11 cellular contexts compared by ENCODE assay signal in genomic region chr2:129253461-129253812, GRCh38.
DNase-seq lines count a peak whose midpoint lies in the region; ATAC-seq and TF ChIP-seq lines count a peak whose summit lies in the region.
"Had no signal": no experiment of that assay in that cellular context is flagged by ENCODE, and none has a peak within 500 bp of the region (broad histone marks: within the 10 kb centered on the region; RNA-seq: fewer than 3 reads in every experiment).

No MANE protein-coding gene starts in this region.

- no peak overlapping the region for H3K27ac Mint-ChIP-seq in activated CD4-positive, alpha-beta T cell treated with anti-CD3 and anti-CD28 coated beads, Interleukin-2, amount 10 ng/mL, durations not matched to agents 24 days and 14 days
- no peak overlapping the region for H3K27ac Mint-ChIP-seq in activated T-helper 1 cell treated with anti-CD3 and anti-CD28 coated beads, Interleukin-12 subunit alpha, Interleukin-12 subunit beta, Interleukin-2, Interleukin-4 antibody, amounts not matched to agents 30 ng/mL and 10 ng/mL and 1 ng/mL, durations not matched to agents 14 hours and 24 hours and 36 hours

- H3K4me1 ChIP-seq in hepatocyte (ENCODE audit: insufficient read depth) (no peaks in the 10 kb centered on the region), tibial nerve (peaks cover 0 to 5% (median 0%) of the 10 kb centered on the region in 4 donors)

- no peak for TF ChIP-seq EP300 in tibial nerve (IDR thresholded peaks at IDR 0.05)

- H3K36me3 Mint-ChIP-seq in activated CD4-positive, alpha-beta T cell treated with anti-CD3 and anti-CD28 coated beads, Interleukin-2, amount 10 ng/mL, durations not matched to agents 24 days and 14 days (ENCODE audit: low read depth), result peaks cover 2% of the 10 kb centered on the region
- H3K36me3 Mint-ChIP-seq in activated T-helper 1 cell treated with anti-CD3 and anti-CD28 coated beads, Interleukin-12 subunit alpha, Interleukin-12 subunit beta, Interleukin-2, Interleukin-4 antibody, amounts not matched to agents 30 ng/mL and 10 ng/mL and 1 ng/mL, durations not matched to agents 14 hours and 24 hours and 36 hours (ENCODE audit: low read depth), result no peaks in the 10 kb centered on the region

- peak; percentile 46 for DNase-seq in activated CD4-positive, alpha-beta T cell treated with anti-CD3 and anti-CD28 coated beads, Interleukin-2, amount 10 ng/mL, durations not matched to agents 24 days and 14 days
- DNase-seq in activated CD4-positive, alpha-beta T cell treated with anti-CD3 and anti-CD28 coated beads, Interleukin-2, amount 50 U/mL, for 4 hours, result no peak
- DNase-seq in hepatocyte (ENCODE audit: low spot score), result peak; percentile 45
- no peak for DNase-seq in tibial nerve (ENCODE audit: low spot score in 2 of 2)
- DNase-seq in activated T-helper 1 cell treated with anti-CD3 and anti-CD28 coated beads, Interleukin-12 subunit alpha, Interleukin-12 subunit beta, Interleukin-2, Interleukin-4 antibody, amounts not matched to agents 30 ng/mL and 10 ng/mL and 1 ng/mL, durations not matched to agents 14 hours and 24 hours and 36 hours (ENCODE audit: low spot score), result no peak
- DNase-seq in activated CD4-positive, alpha-beta T cell treated with anti-CD3 and anti-CD28 coated beads for 1 hour, result no peak
- DNase-seq: activated naive CD4-positive, alpha-beta T cell had no signal

- H3K4me1 Mint-ChIP-seq in activated CD4-positive, alpha-beta T cell treated with anti-CD3 and anti-CD28 coated beads, Interleukin-2, amount 10 ng/mL, durations not matched to agents 24 days and 14 days, result no peaks in the 10 kb centered on the region
- H3K4me1 Mint-ChIP-seq in activated T-helper 1 cell treated with anti-CD3 and anti-CD28 coated beads, Interleukin-12 subunit alpha, Interleukin-12 subunit beta, Interleukin-2, Interleukin-4 antibody, amounts not matched to agents 30 ng/mL and 10 ng/mL and 1 ng/mL, durations not matched to agents 14 hours and 24 hours and 36 hours (ENCODE audit: low read depth), result peaks cover 5% of the 10 kb centered on the region

- intact Hi-C loops in activated CD4-positive, alpha-beta T cell treated with anti-CD3 and anti-CD28 coated beads, Interleukin-2, amount 10 ng/mL, durations not matched to agents 24 days and 14 days (cut with micrococcal nuclease), result no loop called here
- intact Hi-C loops in activated T-helper 1 cell treated with anti-CD3 and anti-CD28 coated beads, Interleukin-12 subunit alpha, Interleukin-12 subunit beta, Interleukin-2, Interleukin-4 antibody, amounts not matched to agents 30 ng/mL and 10 ng/mL and 1 ng/mL, durations not matched to agents 14 hours and 24 hours and 36 hours (cut with micrococcal nuclease), result no loop called here

- no peak overlapping the region for H3K9ac ChIP-seq in SU-DHL-6 (ENCODE audit: low read length)
- H3K9ac ChIP-seq: BLaER1 had no signal

- no peaks in the 10 kb centered on the region for H3K9me3 ChIP-seq in SU-DHL-6 (ENCODE audit: insufficient read depth, low read length)
- no peaks in the 10 kb centered on the region for H3K9me3 ChIP-seq in hepatocyte (ENCODE audit: low read depth)
- H3K9me3 ChIP-seq in tibial nerve, result peaks cover 0 to 8% (median 0%) of the 10 kb centered on the region in 4 donors
- H3K9me3 ChIP-seq: thoracic aorta had no signal

- H4K20me1 ChIP-seq in SU-DHL-6 (ENCODE audit: low read depth, low read length) (no peaks in the 10 kb centered on the region), hepatocyte (ENCODE audit: insufficient read depth, poor library complexity, severe bottlenecking) (no peaks in the 10 kb centered on the region)
- H4K20me1 ChIP-seq: BLaER1 had no signal

- no peaks in the 10 kb centered on the region for H3F3A ChIP-seq in SU-DHL-6 (ENCODE audit: insufficient read depth)

- H3K27ac ChIP-seq in SU-DHL-6 (ENCODE audit: low read depth, low read length) (no peak overlapping the region), hepatocyte (no peak overlapping the region), tibial nerve (no peak overlapping the region)
- H3K27ac ChIP-seq: BLaER1, thoracic aorta had no signal

- ATAC-seq in GM21825 (IDR thresholded peaks at IDR 0.05; ENCODE audit: unreplicated experiment), result no peak

- no peaks in the 10 kb centered on the region for H3K36me3 ChIP-seq in SU-DHL-6 (ENCODE audit: low read length)
- no peaks in the 10 kb centered on the region for H3K36me3 ChIP-seq in hepatocyte (replicated peaks; ENCODE audit: insufficient read depth, low read depth)
- H3K36me3 ChIP-seq in tibial nerve, result no peaks in the 10 kb centered on the region
- H3K36me3 ChIP-seq: BLaER1, thoracic aorta had no signal

- H3K27me3 ChIP-seq in SU-DHL-6 (ENCODE audit: low read length) (no peaks in the 10 kb centered on the region), hepatocyte (no peaks in the 10 kb centered on the region), tibial nerve (no peaks in the 10 kb centered on the region)
- H3K27me3 ChIP-seq: BLaER1 had no signal

- no peak overlapping the region for H2AFZ ChIP-seq in SU-DHL-6 (ENCODE audit: low read depth, low read length, severe bottlenecking)
- no peak overlapping the region for H2AFZ ChIP-seq in hepatocyte

- H3K9me2 ChIP-seq in SU-DHL-6 (replicated peaks; ENCODE audit: insufficient read depth, low read length) (no peaks in the 10 kb centered on the region; the same call in 1 of the 2 replicates), hepatocyte (replicated peaks; ENCODE audit: insufficient read depth) (no peaks in the 10 kb centered on the region)

- 37% methylated on average over 5 of the region's 5 CpGs for WGBS in hepatocyte (ENCODE audit: low lambda C conversion rate, missing lambda C conversion rate)
- 23 to 32% methylated on average over 5 of the region's 5 CpGs for WGBS in tibial nerve, 2 donors

- peak; percentile 12 for TF ChIP-seq CTCF in SU-DHL-6 (IDR thresholded peaks at IDR 0.05; ENCODE audit: insufficient read depth, low read length, poor library complexity, severe bottlenecking)
- peak; percentile 37 for TF ChIP-seq CTCF in hepatocyte (IDR thresholded peaks at IDR 0.05; ENCODE audit: poor library complexity)
- TF ChIP-seq CTCF in tibial nerve (IDR thresholded peaks at IDR 0.05), result peak; percentile 5 to 46 (median 36)

- H3K4me3 Mint-ChIP-seq in activated CD4-positive, alpha-beta T cell treated with anti-CD3 and anti-CD28 coated beads, Interleukin-2, amount 10 ng/mL, durations not matched to agents 24 days and 14 days, result no peak overlapping the region
- H3K4me3 Mint-ChIP-seq in activated T-helper 1 cell treated with anti-CD3 and anti-CD28 coated beads, Interleukin-12 subunit alpha, Interleukin-12 subunit beta, Interleukin-2, Interleukin-4 antibody, amounts not matched to agents 30 ng/mL and 10 ng/mL and 1 ng/mL, durations not matched to agents 14 hours and 24 hours and 36 hours, result no peak overlapping the region

- H3K4me2 ChIP-seq in SU-DHL-6 (ENCODE audit: low read depth, low read length, poor library complexity, severe bottlenecking) (no peak overlapping the region), hepatocyte (no peak overlapping the region)
- H3K4me2 ChIP-seq: BLaER1 had no signal

- H3K79me2 ChIP-seq in SU-DHL-6 (ENCODE audit: insufficient read depth, low read length) (no peaks in the 10 kb centered on the region), hepatocyte (no peaks in the 10 kb centered on the region)

- H3K9me3 Mint-ChIP-seq in activated CD4-positive, alpha-beta T cell treated with anti-CD3 and anti-CD28 coated beads, Interleukin-2, amount 10 ng/mL, durations not matched to agents 24 days and 14 days, result peaks cover 24% of the 10 kb centered on the region
- peaks cover 20% of the 10 kb centered on the region for H3K9me3 Mint-ChIP-seq in activated T-helper 1 cell treated with anti-CD3 and anti-CD28 coated beads, Interleukin-12 subunit alpha, Interleukin-12 subunit beta, Interleukin-2, Interleukin-4 antibody, amounts not matched to agents 30 ng/mL and 10 ng/mL and 1 ng/mL, durations not matched to agents 14 hours and 24 hours and 36 hours

- no peaks in the 10 kb centered on the region for H3K27me3 Mint-ChIP-seq in activated CD4-positive, alpha-beta T cell treated with anti-CD3 and anti-CD28 coated beads, Interleukin-2, amount 10 ng/mL, durations not matched to agents 24 days and 14 days
- H3K27me3 Mint-ChIP-seq in activated T-helper 1 cell treated with anti-CD3 and anti-CD28 coated beads, Interleukin-12 subunit alpha, Interleukin-12 subunit beta, Interleukin-2, Interleukin-4 antibody, amounts not matched to agents 30 ng/mL and 10 ng/mL and 1 ng/mL, durations not matched to agents 14 hours and 24 hours and 36 hours (ENCODE audit: insufficient read depth), result no peaks in the 10 kb centered on the region

- H3K4me3 ChIP-seq in SU-DHL-6 (ENCODE audit: insufficient read depth, low read length, poor library complexity, severe bottlenecking) (no peak overlapping the region), hepatocyte (no peak overlapping the region), tibial nerve (no peak overlapping the region)
- H3K4me3 ChIP-seq: BLaER1, thoracic aorta had no signal

- TF ChIP-seq POLR2A in tibial nerve (IDR thresholded peaks at IDR 0.05), result no peak

Comparison
In these comparisons a context has a peak if more than half of its experiments do, and no peak if none do; other contexts are left out.
1. DNase-seq: peak in activated CD4-positive, alpha-beta T cell treated with anti-CD3 and anti-CD28 coated beads, Interleukin-2, amount 10 ng/mL, durations not matched to agents 24 days and 14 days (single experiment) and hepatocyte (single experiment); none in activated CD4-positive, alpha-beta T cell treated with anti-CD3 and anti-CD28 coated beads, Interleukin-2, amount 50 U/mL, for 4 hours (0 of 2), tibial nerve (0 of 2), activated T-helper 1 cell treated with anti-CD3 and anti-CD28 coated beads, Interleukin-12 subunit alpha, Interleukin-12 subunit beta, Interleukin-2, Interleukin-4 antibody, amounts not matched to agents 30 ng/mL and 10 ng/mL and 1 ng/mL, durations not matched to agents 14 hours and 24 hours and 36 hours (single experiment) and activated CD4-positive, alpha-beta T cell treated with anti-CD3 and anti-CD28 coated beads for 1 hour (single experiment).
2. Peak in every context shown above with its lines, with median percentiles within 50 percentile points of each other: CTCF ChIP-seq.